ENCODE assay signal across 9 cellular contexts in the genomic region with DNA sequence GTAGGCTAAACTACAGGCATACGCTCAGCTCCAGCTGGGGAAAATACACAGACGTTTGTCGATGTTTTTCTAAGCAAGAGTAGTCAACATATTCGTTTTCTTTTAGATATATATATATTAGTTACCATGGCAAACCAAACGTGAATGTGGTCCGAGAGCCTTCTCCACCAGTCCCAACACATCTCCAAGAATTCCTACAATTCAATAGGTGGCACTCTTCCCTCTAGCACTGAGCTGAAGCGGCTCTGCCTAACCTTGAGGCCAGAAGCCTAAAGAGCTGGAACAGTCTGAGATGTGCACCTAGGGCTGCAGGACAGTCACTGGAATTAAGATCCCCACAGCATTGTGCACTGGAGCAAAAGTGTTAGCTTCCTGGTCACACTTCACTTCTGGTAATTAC.
DNase-seq lines count a peak whose midpoint lies in the region; ATAC-seq and TF ChIP-seq lines count a peak whose summit lies in the region.
"Had no signal": no experiment of that assay in that cellular context is flagged by ENCODE, and none has a peak within 500 bp of the region (broad histone marks: within the 10 kb centered on the region; RNA-seq: fewer than 3 reads in every experiment).

No MANE protein-coding gene starts in this region.

- CTCF ChIA-PET in mammary epithelial cell (lab: Charles Lee; ENCODE audit: low non-redundant PET), result interaction anchor here (0.7 to 1.0 kb wide), 3 partner anchors 133 to 273 kb away, joined by 3 read pairs; no protein-coding TSS in a partner anchor

- TF ChIP-seq POLR2A in transverse colon (IDR thresholded peaks at IDR 0.05), result no peak

- H4K20me1 ChIP-seq in mammary epithelial cell (ENCODE audit: insufficient read depth, low read length) (no peaks in the 10 kb centered on the region), Karpas-422 (ENCODE audit: insufficient read depth, low read depth, low read length) (no peaks in the 10 kb centered on the region)

- WGBS in mammary epithelial cell (ENCODE audit: low coverage, missing lambda C conversion rate), result 58% methylated on average over 7 of the region's 7 CpGs
- WGBS in lung, 2 donors, result 69 to 87% methylated on average over 7 of the region's 7 CpGs
- WGBS in transverse colon (ENCODE audit: low coverage in 1 of 2), 2 donors, result 77 to 83% methylated on average over 3 to 7 of the region's 7 CpGs

- intact Hi-C loops in mammary epithelial cell (cut with micrococcal nuclease), result loop anchor here (1.0 to 10.0 kb wide), 5 partner anchors 133 to 519 kb away; partner anchors contain the start of gene PDSS2
- intact Hi-C loops in transverse colon (cut with DNase I; ENCODE audit: low total_unique reads), result no loop called here

- H3K36me3 ChIP-seq in mammary epithelial cell (ENCODE audit: insufficient read depth, low read length), result no peaks in the 10 kb centered on the region
- H3K36me3 ChIP-seq in lung (ENCODE audit: control insufficient read depth in 2 of 2, insufficient read depth in 2 of 2, low read length in 2 of 2), result peaks cover 0 to 1% of the 10 kb centered on the region in 2 donors
- H3K36me3 ChIP-seq in transverse colon, result no peaks in the 10 kb centered on the region
- H3K36me3 ChIP-seq in Karpas-422 (ENCODE audit: insufficient read depth, low read length), result no peaks in the 10 kb centered on the region

- no peaks in the 10 kb centered on the region for H3K4me1 ChIP-seq in mammary epithelial cell (ENCODE audit: insufficient read depth, low read length)
- H3K4me1 ChIP-seq in lung (ENCODE audit: control insufficient read depth in 2 of 2, insufficient read depth in 2 of 2, low read length in 2 of 2), result peaks cover 0 to 2% of the 10 kb centered on the region in 2 donors
- H3K4me1 ChIP-seq in transverse colon, result no peaks in the 10 kb centered on the region
- peaks cover 14% of the 10 kb centered on the region for H3K4me1 ChIP-seq in Karpas-422 (ENCODE audit: low read length)

- peak; percentile 34 for ATAC-seq in lung (ENCODE audit: insufficient read depth, low FRiP score)
- no peak for ATAC-seq in HG03159 (IDR thresholded peaks at IDR 0.05; ENCODE audit: unreplicated experiment)
- no peak for ATAC-seq in HG02852 (IDR thresholded peaks at IDR 0.05; ENCODE audit: unreplicated experiment)

- no peak for TF ChIP-seq EP300 in transverse colon (IDR thresholded peaks at IDR 0.05; ENCODE audit: low read depth)

- no peaks in the 10 kb centered on the region for H3K9me3 ChIP-seq in mammary epithelial cell (replicated peaks; ENCODE audit: insufficient read depth, low read length)
- no peaks in the 10 kb centered on the region for H3K9me3 ChIP-seq in lung (ENCODE audit: control insufficient read depth in 2 of 2, insufficient read depth in 1 of 2, low read length in 1 of 2)
- no peaks in the 10 kb centered on the region for H3K9me3 ChIP-seq in transverse colon
- H3K9me3 ChIP-seq in Karpas-422 (ENCODE audit: low read length), result no peaks in the 10 kb centered on the region

- TF ChIP-seq CTCF in mammary epithelial cell (conservative IDR thresholded peaks at IDR 0.05 in 1 of 2, IDR thresholded peaks at IDR 0.05 in 1 of 2; ENCODE audit: extremely low read depth in 1 of 2, insufficient read depth in 1 of 2, low read depth in 1 of 2, low read length in 2 of 2), result peak; percentile 15 to 54
- no peak for TF ChIP-seq CTCF in lung (IDR thresholded peaks at IDR 0.05; ENCODE audit: control extremely low read depth, extremely low read depth)
- no peak for TF ChIP-seq CTCF in transverse colon (IDR thresholded peaks at IDR 0.05)

- H2AFZ ChIP-seq in mammary epithelial cell (ENCODE audit: low read depth, low read length), result no peak overlapping the region
- no peak overlapping the region for H2AFZ ChIP-seq in Karpas-422 (ENCODE audit: low read length)

- H3K4me3 ChIP-seq in mammary epithelial cell (replicated peaks in 1 of 3; ENCODE audit: insufficient read depth in 1 of 3, low read depth in 2 of 3, low read length in 3 of 3) (no peak overlapping the region), lung (no peak overlapping the region), transverse colon (no peak overlapping the region), Karpas-422 (ENCODE audit: low read length) (no peak overlapping the region)
- H3K4me3 ChIP-seq: skin epidermis had no signal

- H3K79me2 ChIP-seq in mammary epithelial cell (ENCODE audit: insufficient read depth, low read length) (no peaks in the 10 kb centered on the region), Karpas-422 (ENCODE audit: low read length) (no peaks in the 10 kb centered on the region)

- H3K27me3 ChIP-seq in mammary epithelial cell (ENCODE audit: insufficient read depth, low read length), result no peaks in the 10 kb centered on the region
- H3K27me3 ChIP-seq in lung (ENCODE audit: control insufficient read depth, insufficient read depth), result no peaks in the 10 kb centered on the region
- no peaks in the 10 kb centered on the region for H3K27me3 ChIP-seq in transverse colon
- H3K27me3 ChIP-seq in Karpas-422 (ENCODE audit: low read length), result no peaks in the 10 kb centered on the region

- dilution Hi-C loops in mammary epithelial cell (cut with HindIII; ENCODE audit: low sequenced_read_pairs), result no loop called here

- BruUV-seq in mammary epithelial cell (replicated peaks; lab: Mats Ljungman, UMichigan), result no TSS peak

- H3K9ac ChIP-seq in mammary epithelial cell (ENCODE audit: insufficient read depth, low read length), result no peak overlapping the region
- no peak overlapping the region for H3K9ac ChIP-seq in Karpas-422 (ENCODE audit: low read length)

- H3K9me2 ChIP-seq in Karpas-422 (replicated peaks; ENCODE audit: insufficient read depth, low read length), result no peaks in the 10 kb centered on the region

- peak; percentile 12 for DNase-seq in COLO668 (lab: John Stamatoyannopoulos, UW; ENCODE audit: unreplicated experiment)
- peak; percentile 9 for DNase-seq in NCI-H1092 (lab: John Stamatoyannopoulos, UW)
- peak; percentile 34 for DNase-seq in mammary epithelial cell
- peak; percentile 42 for DNase-seq in lung (ENCODE audit: low spot score)
- DNase-seq in transverse colon, result no peak
- DNase-seq in Karpas-422, result no peak

- H3K4me2 ChIP-seq in mammary epithelial cell (ENCODE audit: insufficient read depth, low read depth, low read length), result no peak overlapping the region
- no peak overlapping the region for H3K4me2 ChIP-seq in Karpas-422 (ENCODE audit: low read depth, low read length, poor library complexity, severe bottlenecking)

- in situ Hi-C loops in mammary epithelial cell (cut with MboI; ENCODE audit: low sequenced_read_pairs in 2 of 2), result no loop called here
- in situ Hi-C loops in transverse colon (cut with MboI; ENCODE audit: low pct_ligation_motif_present in 1 of 4, low pct_unique_long_range_greater_than_20kb in 1 of 4, low sequenced_read_pairs in 3 of 4), result no loop called here

- H3K27ac ChIP-seq in mammary epithelial cell (ENCODE audit: insufficient read depth, low read depth, low read length) (no peak overlapping the region), lung (ENCODE audit: low read depth in 1 of 2, low read length in 1 of 2) (no peak overlapping the region), transverse colon (no peak overlapping the region), Karpas-422 (ENCODE audit: low read length) (no peak overlapping the region)
- H3K27ac ChIP-seq: skin epidermis had no signal

Comparison
In these comparisons a context has a peak if more than half of its experiments do, and no peak if none do; other contexts are left out.
1. DNase-seq: peak in COLO668 (single experiment), NCI-H1092 (single experiment), mammary epithelial cell (single experiment) and lung (single experiment); none in transverse colon (single experiment) and Karpas-422 (single experiment).
2. CTCF ChIP-seq: peak in mammary epithelial cell (2 of 2); none in lung (single experiment) and transverse colon (0 of 5).